In the genomic region with DNA sequence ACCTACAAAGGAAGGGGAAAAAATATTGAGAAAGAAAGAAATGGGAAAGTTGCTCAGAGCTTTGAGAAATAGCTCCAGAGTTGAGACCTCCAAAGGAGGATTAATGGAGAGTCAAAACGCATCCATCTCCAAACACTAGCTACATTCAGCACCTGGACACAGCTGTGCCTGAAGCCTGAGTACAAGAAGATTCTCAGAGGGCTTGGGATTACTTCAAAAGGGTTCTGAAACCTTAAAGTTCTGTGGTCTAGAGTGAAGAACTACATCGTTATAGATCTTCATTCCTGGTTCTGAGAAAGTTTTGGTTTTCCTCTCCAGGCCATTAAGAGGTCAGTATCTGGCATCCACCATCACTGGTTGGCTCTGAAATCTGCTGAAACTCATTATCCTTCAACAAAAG, we compare ENCODE assay signal across 12 cellular contexts. TPM values are rescaled to one million over a fixed set of nuclear protein-coding genes. Genes with fewer than 3 reads are reported as not detected.
DNase-seq lines count a peak whose midpoint lies in the region; TF ChIP-seq lines count a peak whose summit lies in the region.
"Had no signal": no experiment of that assay in that cellular context is flagged by ENCODE, and none has a peak within 500 bp of the region (broad histone marks: within the 10 kb centered on the region; RNA-seq: fewer than 3 reads in every experiment).

No MANE protein-coding gene starts in this region.

- peaks cover 0 to 7% (median 0%) of the 10 kb centered on the region in 11 experiments; a peak in 1 of 22 replicates for H3K27me3 ChIP-seq in BLaER1 treated with 17β-estradiol and CSF1 and Interleukin-3, amounts not matched to agents 10 nM and 100 nM
- H3K27me3 ChIP-seq in smooth muscle cell (ENCODE audit: low read depth): no peaks in the 10 kb centered on the region
- H3K27me3 ChIP-seq in brain microvascular endothelial cell (replicated peaks): no peaks in the 10 kb centered on the region

- H3K4me1 Mint-ChIP-seq in dendritic cell treated with granulocyte-macrophage colony-stimulating factor and Interleukin-4, amounts not matched to agents 40 ng/mL and 50 ng/mL, for 4 days (ENCODE audit: low read depth): peaks cover 59% of the 10 kb centered on the region
- H3K4me1 Mint-ChIP-seq: CD4-positive, alpha-beta memory T cell; H9 had no signal

- no peaks in the 10 kb centered on the region for H3K79me2 ChIP-seq in smooth muscle cell (ENCODE audit: low read depth)

- no peak overlapping the region for H3K4me3 Mint-ChIP-seq in dendritic cell treated with granulocyte-macrophage colony-stimulating factor and Interleukin-4, amounts not matched to agents 40 ng/mL and 50 ng/mL, for 4 days
- H3K4me3 Mint-ChIP-seq: CD4-positive, alpha-beta memory T cell; H9 had no signal

- no peaks in the 10 kb centered on the region for H3K36me3 ChIP-seq in BLaER1 treated with 17β-estradiol and CSF1 and Interleukin-3, amounts not matched to agents 10 nM and 100 nM
- H3K36me3 ChIP-seq in smooth muscle cell (ENCODE audit: low read depth) (no peaks in the 10 kb centered on the region), brain microvascular endothelial cell (replicated peaks) (no peaks in the 10 kb centered on the region)

- TF ChIP-seq CTCF in smooth muscle cell (IDR thresholded peaks at IDR 0.05; ENCODE audit: borderline replicate concordance, insufficient read depth, poor library complexity, severe bottlenecking): no peak
- no peak for TF ChIP-seq CTCF in brain microvascular endothelial cell (IDR thresholded peaks at IDR 0.05; ENCODE audit: low read depth, low read length, missing control alignments)

- H3K27ac ChIP-seq in BLaER1 treated with 17β-estradiol and CSF1 and Interleukin-3, amounts not matched to agents 10 nM and 100 nM: peak overlapping the region in 10 of 11 experiments; percentile 22 to 90 (median 82); a peak in 16 of 22 replicates
- no peak overlapping the region for H3K27ac ChIP-seq in smooth muscle cell (ENCODE audit: low read depth)
- no peak overlapping the region for H3K27ac ChIP-seq in brain microvascular endothelial cell

- H2AFZ ChIP-seq in smooth muscle cell (ENCODE audit: low read depth): no peak overlapping the region

- 0 out of 22 replicates have a peak, but pooled peaks cover 0 to 7% (median 0%) of the 10 kb centered on the region in 11 experiments for H3K9me3 ChIP-seq in BLaER1 treated with 17β-estradiol and CSF1 and Interleukin-3, amounts not matched to agents 10 nM and 100 nM (replicated peaks in 1 of 11)
- H3K9me3 ChIP-seq in smooth muscle cell (replicated peaks; ENCODE audit: low read depth): no peaks in the 10 kb centered on the region

- no peaks in the 10 kb centered on the region for H3K36me3 Mint-ChIP-seq in dendritic cell treated with granulocyte-macrophage colony-stimulating factor and Interleukin-4, amounts not matched to agents 40 ng/mL and 50 ng/mL, for 4 days (ENCODE audit: low read depth)
- H3K36me3 Mint-ChIP-seq: CD4-positive, alpha-beta memory T cell had no signal

- intact Hi-C loops in dendritic cell treated with granulocyte-macrophage colony-stimulating factor and Interleukin-4, amounts not matched to agents 40 ng/mL and 50 ng/mL, for 4 days (cut with micrococcal nuclease): loop anchor here (5.0 kb wide), 2 partner anchors 35 to 90 kb away; a partner anchor contains a TSS

- DNase-seq in MV-4-11 (lab: John Stamatoyannopoulos, UW) (peak; percentile 42), smooth muscle cell (lab: John Stamatoyannopoulos, UW; ENCODE audit: unreplicated experiment) (no peak), brain microvascular endothelial cell (no peak), germinal center (ENCODE audit: low spot score) (no peak)
- no peak for DNase-seq in activated CD4-positive, alpha-beta T cell treated with anti-CD3 and anti-CD28 coated beads for 1 hour
- DNase-seq: CD4-positive, alpha-beta memory T cell; DMS79; GOT3; H9; IMR-90 had no signal

- H3K9ac ChIP-seq in BLaER1 treated with 17β-estradiol and CSF1 and Interleukin-3, amounts not matched to agents 10 nM and 100 nM: no peak overlapping the region
- no peak overlapping the region for H3K9ac ChIP-seq in smooth muscle cell (ENCODE audit: low read depth)

- H3K4me3 ChIP-seq in BLaER1 treated with 17β-estradiol and CSF1 and Interleukin-3, amounts not matched to agents 10 nM and 100 nM: no peak overlapping the region
- H3K4me3 ChIP-seq in smooth muscle cell: no peak overlapping the region
- no peak overlapping the region for H3K4me3 ChIP-seq in brain microvascular endothelial cell (ENCODE audit: low read depth, low read length)

- WGBS in smooth muscle cell (ENCODE audit: low lambda C conversion rate): 91% methylated on average over 2 of the region's 2 CpGs

- peaks cover 4% of the 10 kb centered on the region for H3K27me3 Mint-ChIP-seq in dendritic cell treated with granulocyte-macrophage colony-stimulating factor and Interleukin-4, amounts not matched to agents 40 ng/mL and 50 ng/mL, for 4 days

- H3K27ac Mint-ChIP-seq in dendritic cell treated with granulocyte-macrophage colony-stimulating factor and Interleukin-4, amounts not matched to agents 40 ng/mL and 50 ng/mL, for 4 days: peak overlapping the region; percentile 4

- peaks cover 41 to 92% (median 81%) of the 10 kb centered on the region in 10 experiments for H3K4me1 ChIP-seq in BLaER1 treated with 17β-estradiol and CSF1 and Interleukin-3, amounts not matched to agents 10 nM and 100 nM
- no peaks in the 10 kb centered on the region for H3K4me1 ChIP-seq in smooth muscle cell (ENCODE audit: low read depth)

- peak overlapping the region in 10 of 11 experiments; percentile 7 to 83 (median 60); a peak in 13 of 22 replicates for H3K4me2 ChIP-seq in BLaER1 treated with 17β-estradiol and CSF1 and Interleukin-3, amounts not matched to agents 10 nM and 100 nM
- no peak overlapping the region for H3K4me2 ChIP-seq in smooth muscle cell

- in situ Hi-C loops in brain microvascular endothelial cell (cut with HindIII; ENCODE audit: low pct_ligation_motif_present, low sequenced_read_pairs): no loop called here

- no peaks in the 10 kb centered on the region for H3F3A ChIP-seq in smooth muscle cell (ENCODE audit: low read depth)

- H4K20me1 ChIP-seq in BLaER1 treated with 17β-estradiol and CSF1 and Interleukin-3, amounts not matched to agents 10 nM and 100 nM: no peaks in the 10 kb centered on the region
- H4K20me1 ChIP-seq in smooth muscle cell (ENCODE audit: low read depth): no peaks in the 10 kb centered on the region

- no peaks in the 10 kb centered on the region for H3K9me3 Mint-ChIP-seq in dendritic cell treated with granulocyte-macrophage colony-stimulating factor and Interleukin-4, amounts not matched to agents 40 ng/mL and 50 ng/mL, for 4 days
- H3K9me3 Mint-ChIP-seq: CD4-positive, alpha-beta memory T cell; H9 had no signal

RNA-seq across cellular contexts. Expression of a gene that starts 10.5 kb away (rescaled TPM):
- 566 and 645 TPM in 2 replicates for total RNA-seq in smooth muscle cell
- polyA plus RNA-seq in smooth muscle cell: 403 and 473 TPM in 2 replicates

Comparison
In these comparisons a context has a peak if more than half of its experiments do, and no peak if none do; other contexts are left out.
1. H3K27ac ChIP-seq: peak in BLaER1 treated with 17β-estradiol and CSF1 and Interleukin-3, amounts not matched to agents 10 nM and 100 nM (10 of 11); none in smooth muscle cell (single experiment) and brain microvascular endothelial cell (single experiment).